ENCODE assay signal across 33 cellular contexts in the genomic region with DNA sequence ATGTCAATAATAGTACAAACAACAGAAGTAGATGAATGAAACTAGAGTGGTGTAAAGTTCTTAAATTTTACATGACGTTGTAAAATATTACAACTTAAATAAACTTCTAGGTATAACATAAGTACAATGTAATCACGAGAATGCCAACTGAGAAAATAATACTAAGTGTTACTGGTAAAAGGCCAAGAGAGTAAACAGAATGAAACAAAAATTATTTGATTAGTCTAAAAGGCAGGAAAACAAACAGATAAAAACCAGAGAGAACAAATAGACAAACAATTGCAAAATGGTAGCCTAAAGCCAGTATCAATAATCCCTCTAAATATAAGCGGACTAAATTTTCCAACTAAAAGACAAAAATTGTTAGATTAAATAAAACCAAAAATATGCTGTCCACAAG.
"Had no signal": no experiment of that assay in that cellular context is flagged by ENCODE, and none has a peak within 500 bp of the region (broad histone marks: within the 10 kb centered on the region; RNA-seq: fewer than 3 reads in every experiment).

No MANE protein-coding gene starts in this region.

- H3K27ac ChIP-seq: adrenal gland, ascending aorta, breast epithelium, cardiac muscle cell, coronary artery, dorsolateral prefrontal cortex, epithelial cell of prostate, esophagus squamous epithelium, VCaP had no signal

- FAIRE-seq: endothelial cell of umbilical vein had no signal

- H3K4me3 ChIP-seq: adrenal gland, ascending aorta, breast epithelium, cardiac muscle cell, coronary artery, dorsolateral prefrontal cortex, esophagus squamous epithelium had no signal

- H3K27me3 ChIP-seq: adrenal gland, ascending aorta, breast epithelium, cardiac muscle cell, dorsolateral prefrontal cortex, esophagus squamous epithelium had no signal

- H3K4me1 Mint-ChIP-seq: activated CD8-positive, alpha-beta memory T cell treated with anti-CD3 and anti-CD28 coated beads, Interleukin-2, amount 10 ng/mL, durations not matched to agents 7 days and 5 days; activated naive CD4-positive, alpha-beta T cell treated with anti-CD3 and anti-CD28 coated beads, Interleukin-2, amount 10 ng/mL, durations not matched to agents 7 days and 5 days; brain; WTC11 had no signal

- H3K27ac Mint-ChIP-seq: activated CD8-positive, alpha-beta memory T cell treated with anti-CD3 and anti-CD28 coated beads, Interleukin-2, amount 10 ng/mL, durations not matched to agents 7 days and 5 days; activated CD8-positive, alpha-beta T cell treated with anti-CD3 and anti-CD28 coated beads for 36 hours; activated naive CD4-positive, alpha-beta T cell treated with anti-CD3 and anti-CD28 coated beads, Interleukin-2, amount 10 ng/mL, durations not matched to agents 7 days and 5 days; activated naive CD4-positive, alpha-beta T cell treated with anti-CD3 and anti-CD28 coated beads, Interleukin-2, amount 50 U/mL, for 72 hours; activated T-helper 1 cell treated with anti-CD3 and anti-CD28 coated beads, Interleukin-12 subunit alpha, Interleukin-12 subunit beta, Interleukin-2, Interleukin-4 antibody, amounts not matched to agents 30 ng/mL and 10 ng/mL and 1 ng/mL, durations not matched to agents 14 hours and 24 hours and 36 hours; activated T-helper 2 cell treated with anti-CD3 and anti-CD28 coated beads, Interferon-gamma antibody, Interleukin-2, Interleukin-4, amounts not matched to agents 10 μg/mL and 5 μg/mL and 100 μg/mL, durations not matched to agents 14 hours and 24 hours and 36 hours; brain; dendritic cell treated with granulocyte-macrophage colony-stimulating factor and Interleukin-4, amounts not matched to agents 40 ng/mL and 50 ng/mL, for 4 days; WTC11 had no signal

- ATAC-seq: activated CD8-positive, alpha-beta memory T cell treated with anti-CD3 and anti-CD28 coated beads, Interleukin-2, amount 10 ng/mL, durations not matched to agents 7 days and 5 days; activated CD8-positive, alpha-beta T cell treated with anti-CD3 and anti-CD28 coated beads for 36 hours; activated naive CD4-positive, alpha-beta T cell treated with anti-CD3 and anti-CD28 coated beads, Interleukin-2, amount 50 U/mL, for 72 hours; WTC11 had no signal

- H3K4me3 Mint-ChIP-seq: activated CD8-positive, alpha-beta memory T cell treated with anti-CD3 and anti-CD28 coated beads, Interleukin-2, amount 10 ng/mL, durations not matched to agents 7 days and 5 days; activated CD8-positive, alpha-beta T cell treated with anti-CD3 and anti-CD28 coated beads for 36 hours; activated naive CD4-positive, alpha-beta T cell treated with anti-CD3 and anti-CD28 coated beads, Interleukin-2, amount 10 ng/mL, durations not matched to agents 7 days and 5 days; activated T-helper 1 cell treated with anti-CD3 and anti-CD28 coated beads, Interleukin-12 subunit alpha, Interleukin-12 subunit beta, Interleukin-2, Interleukin-4 antibody, amounts not matched to agents 30 ng/mL and 10 ng/mL and 1 ng/mL, durations not matched to agents 14 hours and 24 hours and 36 hours; brain; dendritic cell treated with granulocyte-macrophage colony-stimulating factor and Interleukin-4, amounts not matched to agents 40 ng/mL and 50 ng/mL, for 4 days; WTC11 had no signal

- DNase-seq: activated CD4-positive, alpha-beta T cell treated with anti-CD3 and anti-CD28 coated beads for 48 hours; activated CD4-positive, alpha-beta T cell treated with anti-CD3 and anti-CD28 coated beads, Interleukin-2, amount 50 U/mL, for 1 hour; activated CD4-positive, alpha-beta T cell treated with anti-CD3 and anti-CD28 coated beads, Interleukin-2, amount 50 U/mL, for 48 hours; activated CD8-positive, alpha-beta memory T cell treated with anti-CD3 and anti-CD28 coated beads, Interleukin-2, amount 10 ng/mL, durations not matched to agents 7 days and 5 days; activated CD8-positive, alpha-beta memory T cell treated with anti-CD3 and anti-CD28 coated beads, Interleukin-2, amount 50 U/mL, for 4 hours; activated CD8-positive, alpha-beta T cell treated with anti-CD3 and anti-CD28 coated beads for 36 hours; activated effector memory CD4-positive, alpha-beta T cell treated with anti-CD3 and anti-CD28 coated beads, Interleukin-2, amount 50 U/mL, for 16 hours; activated naive CD4-positive, alpha-beta T cell treated with anti-CD3 and anti-CD28 coated beads, Interleukin-2, amount 10 ng/mL, durations not matched to agents 7 days and 5 days; activated T-cell treated with anti-CD3 and anti-CD28 coated beads, Interleukin-2, amount 50 U/mL, for 1 hour; activated T-cell treated with anti-CD3 and anti-CD28 coated beads, Interleukin-2, amount 50 U/mL, for 48 hours; adrenal gland; central memory CD4-positive, alpha-beta T cell; cerebellar nuclear complex; dorsolateral prefrontal cortex; effector memory CD4-positive, alpha-beta T cell; esophagus squamous epithelium; foreskin melanocyte; head of caudate nucleus; hypothalamus; T-helper 2 cell had no signal

- H3K4me1 ChIP-seq: breast epithelium, esophagus squamous epithelium had no signal

- H3K27me3 Mint-ChIP-seq: activated CD8-positive, alpha-beta memory T cell treated with anti-CD3 and anti-CD28 coated beads, Interleukin-2, amount 10 ng/mL, durations not matched to agents 7 days and 5 days; activated CD8-positive, alpha-beta T cell treated with anti-CD3 and anti-CD28 coated beads for 36 hours; activated naive CD4-positive, alpha-beta T cell treated with anti-CD3 and anti-CD28 coated beads, Interleukin-2, amount 10 ng/mL, durations not matched to agents 7 days and 5 days; brain; dendritic cell treated with granulocyte-macrophage colony-stimulating factor and Interleukin-4, amounts not matched to agents 40 ng/mL and 50 ng/mL, for 4 days had no signal
